Comparison of ENCODE assay signal across 1 cellular context in the genomic region with DNA sequence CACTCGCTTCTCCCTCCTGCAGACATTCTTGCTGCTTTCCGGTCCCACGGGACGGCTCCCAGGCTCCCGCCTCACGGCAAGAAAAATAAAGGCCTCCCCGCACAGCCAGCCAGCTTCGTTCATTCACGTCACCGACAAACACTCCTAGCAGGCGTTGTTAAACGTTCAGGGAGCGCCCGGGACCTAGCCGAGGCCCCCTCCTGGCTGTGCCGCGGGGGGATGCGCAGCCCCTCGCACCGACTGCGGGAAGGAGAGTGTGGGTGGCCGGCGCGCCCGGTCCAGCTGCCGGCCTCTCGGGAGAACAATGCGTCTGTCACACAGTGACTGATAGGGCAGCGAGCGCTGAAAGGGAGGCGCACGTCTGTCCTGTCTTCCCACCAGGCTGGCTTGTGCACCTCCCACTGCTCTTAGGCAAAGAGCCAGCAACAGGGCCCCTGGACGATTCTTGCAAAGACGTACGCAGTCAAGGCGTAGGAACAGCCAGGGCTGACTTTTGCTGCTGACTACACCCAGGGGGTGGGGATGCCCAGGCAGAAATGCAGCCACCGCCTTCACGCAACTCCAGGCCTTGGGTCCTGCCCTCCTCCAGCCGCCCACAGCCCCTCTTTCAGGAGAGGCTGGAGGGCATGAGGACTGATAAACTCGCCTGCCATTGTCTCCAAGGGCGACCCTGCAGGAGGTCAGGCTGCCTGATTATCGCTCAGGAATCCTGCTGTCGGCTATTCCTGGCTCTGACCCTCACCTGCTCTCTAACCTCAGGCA.
A peak's percentile ranks its signal among the peaks of the same experiment; 100 is the strongest.
TF ChIP-seq lines count a peak whose summit lies in the region.

No MANE protein-coding gene starts in this region.

TF ChIP-seq in HEK293, 187 proteins besides CTCF, POLR2A, EP300 and RAD21 (continued from another document and continues in another):
- TF ChIP-seq ZNF426 (tag by site-specific recombination; IDR thresholded peaks at IDR 0.05) (no peak), ZNF658 (tag by site-specific recombination; IDR thresholded peaks at IDR 0.05) (no peak), ZNF621 (tag by site-specific recombination; IDR thresholded peaks at IDR 0.05) (no peak), GFI1B (tag by site-specific recombination; IDR thresholded peaks at IDR 0.05) (no peak), ZFP69B (tag by site-specific recombination; IDR thresholded peaks at IDR 0.05) (no peak; the same call in 1 of the 2 replicates), OVOL3 (tag by site-specific recombination; IDR thresholded peaks at IDR 0.05) (0 out of 2 replicates have a peak, but pooled peaks have one; percentile 10), ZNF394 (tag by site-specific recombination; IDR thresholded peaks at IDR 0.05; ENCODE audit: borderline replicate concordance) (peak; percentile 50; the same call in 1 of the 2 replicates), ZEB2 (tag by site-specific recombination; IDR thresholded peaks at IDR 0.05) (peak; percentile 77; the same call in 1 of the 2 replicates), KLF7 (tag by site-specific recombination; IDR thresholded peaks at IDR 0.05; ENCODE audit: borderline replicate concordance) (no peak), ZNF660 (tag by site-specific recombination; IDR thresholded peaks at IDR 0.05) (peak; percentile 48), ZNF221 (tag by site-specific recombination; IDR thresholded peaks at IDR 0.05; ENCODE audit: borderline replicate concordance) (no peak), ZNF654 (tag by site-specific recombination; IDR thresholded peaks at IDR 0.05; ENCODE audit: low read depth) (no peak), SCRT2 (tag by site-specific recombination; IDR thresholded peaks at IDR 0.05) (peak; percentile 93), ZNF214 (tag by site-specific recombination; IDR thresholded peaks at IDR 0.05; ENCODE audit: borderline replicate concordance) (no peak), IKZF3 (tag by site-specific recombination; IDR thresholded peaks at IDR 0.05) (peak; percentile 9; the same call in 1 of the 2 replicates), ZNF239 (tag by site-specific recombination; IDR thresholded peaks at IDR 0.05) (no peak), ZNF561 (tag by site-specific recombination; IDR thresholded peaks at IDR 0.05; ENCODE audit: borderline replicate concordance) (peak; percentile 74; the same call in 1 of the 2 replicates), ZNF24 (tag by site-specific recombination; IDR thresholded peaks at IDR 0.05) (no peak; the same call in 1 of the 2 replicates), ZNF529 (tag by site-specific recombination; IDR thresholded peaks at IDR 0.05; ENCODE audit: insufficient replicate concordance) (no peak), ZNF623 (tag by site-specific recombination; IDR thresholded peaks at IDR 0.05) (no peak), ZNF146 (tag by site-specific recombination; IDR thresholded peaks at IDR 0.05) (no peak), ZNF423 (tag by site-specific recombination; IDR thresholded peaks at IDR 0.05) (peak; percentile 69), ZNF19 (tag by site-specific recombination; IDR thresholded peaks at IDR 0.05; ENCODE audit: low read depth) (no peak), ZNF155 (tag by site-specific recombination; IDR thresholded peaks at IDR 0.05) (no peak), GLI4 (tag by site-specific recombination; IDR thresholded peaks at IDR 0.05) (peak; percentile 5; the same call in 1 of the 2 replicates), ZIC2 (tag by site-specific recombination; IDR thresholded peaks at IDR 0.05) (peak; percentile 96), ZFHX2 (tag by site-specific recombination; conservative IDR thresholded peaks at IDR 0.05) (peak; percentile 98), ZNF324 (tag by site-specific recombination; IDR thresholded peaks at IDR 0.05) (no peak)
- TF ChIP-seq, protein P1, sequence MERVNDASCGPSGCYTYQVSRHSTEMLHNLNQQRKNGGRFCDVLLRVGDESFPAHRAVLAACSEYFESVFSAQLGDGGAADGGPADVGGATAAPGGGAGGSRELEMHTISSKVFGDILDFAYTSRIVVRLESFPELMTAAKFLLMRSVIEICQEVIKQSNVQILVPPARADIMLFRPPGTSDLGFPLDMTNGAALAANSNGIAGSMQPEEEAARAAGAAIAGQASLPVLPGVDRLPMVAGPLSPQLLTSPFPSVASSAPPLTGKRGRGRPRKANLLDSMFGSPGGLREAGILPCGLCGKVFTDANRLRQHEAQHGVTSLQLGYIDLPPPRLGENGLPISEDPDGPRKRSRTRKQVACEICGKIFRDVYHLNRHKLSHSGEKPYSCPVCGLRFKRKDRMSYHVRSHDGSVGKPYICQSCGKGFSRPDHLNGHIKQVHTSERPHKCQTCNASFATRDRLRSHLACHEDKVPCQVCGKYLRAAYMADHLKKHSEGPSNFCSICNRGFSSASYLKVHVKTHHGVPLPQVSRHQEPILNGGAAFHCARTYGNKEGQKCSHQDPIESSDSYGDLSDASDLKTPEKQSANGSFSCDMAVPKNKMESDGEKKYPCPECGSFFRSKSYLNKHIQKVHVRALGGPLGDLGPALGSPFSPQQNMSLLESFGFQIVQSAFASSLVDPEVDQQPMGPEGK (tag by site-specific recombination; IDR thresholded peaks at IDR 0.05) = peak; percentile 77
- TF ChIP-seq, protein P2, sequence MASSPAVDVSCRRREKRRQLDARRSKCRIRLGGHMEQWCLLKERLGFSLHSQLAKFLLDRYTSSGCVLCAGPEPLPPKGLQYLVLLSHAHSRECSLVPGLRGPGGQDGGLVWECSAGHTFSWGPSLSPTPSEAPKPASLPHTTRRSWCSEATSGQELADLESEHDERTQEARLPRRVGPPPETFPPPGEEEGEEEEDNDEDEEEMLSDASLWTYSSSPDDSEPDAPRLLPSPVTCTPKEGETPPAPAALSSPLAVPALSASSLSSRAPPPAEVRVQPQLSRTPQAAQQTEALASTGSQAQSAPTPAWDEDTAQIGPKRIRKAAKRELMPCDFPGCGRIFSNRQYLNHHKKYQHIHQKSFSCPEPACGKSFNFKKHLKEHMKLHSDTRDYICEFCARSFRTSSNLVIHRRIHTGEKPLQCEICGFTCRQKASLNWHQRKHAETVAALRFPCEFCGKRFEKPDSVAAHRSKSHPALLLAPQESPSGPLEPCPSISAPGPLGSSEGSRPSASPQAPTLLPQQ (tag by site-specific recombination; IDR thresholded peaks at IDR 0.05) = peak; percentile 81
- TF ChIP-seq, protein P3, sequence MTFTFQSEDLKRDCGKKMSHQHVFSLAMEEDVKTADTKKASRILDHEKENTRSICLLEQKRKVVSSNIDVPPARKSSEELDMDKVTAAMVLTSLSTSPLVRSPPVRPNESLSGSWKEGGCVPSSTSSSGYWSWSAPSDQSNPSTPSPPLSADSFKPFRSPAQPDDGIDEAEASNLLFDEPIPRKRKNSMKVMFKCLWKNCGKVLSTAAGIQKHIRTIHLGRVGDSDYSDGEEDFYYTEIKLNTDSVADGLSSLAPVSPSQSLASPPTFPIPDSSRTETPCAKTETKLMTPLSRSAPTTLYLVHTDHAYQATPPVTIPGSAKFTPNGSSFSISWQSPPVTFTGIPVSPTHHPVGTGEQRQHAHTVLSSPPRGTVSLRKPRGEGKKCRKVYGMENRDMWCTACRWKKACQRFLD (tag by site-specific recombination; IDR thresholded peaks at IDR 0.05) = no peak
- TF ChIP-seq, protein P4, sequence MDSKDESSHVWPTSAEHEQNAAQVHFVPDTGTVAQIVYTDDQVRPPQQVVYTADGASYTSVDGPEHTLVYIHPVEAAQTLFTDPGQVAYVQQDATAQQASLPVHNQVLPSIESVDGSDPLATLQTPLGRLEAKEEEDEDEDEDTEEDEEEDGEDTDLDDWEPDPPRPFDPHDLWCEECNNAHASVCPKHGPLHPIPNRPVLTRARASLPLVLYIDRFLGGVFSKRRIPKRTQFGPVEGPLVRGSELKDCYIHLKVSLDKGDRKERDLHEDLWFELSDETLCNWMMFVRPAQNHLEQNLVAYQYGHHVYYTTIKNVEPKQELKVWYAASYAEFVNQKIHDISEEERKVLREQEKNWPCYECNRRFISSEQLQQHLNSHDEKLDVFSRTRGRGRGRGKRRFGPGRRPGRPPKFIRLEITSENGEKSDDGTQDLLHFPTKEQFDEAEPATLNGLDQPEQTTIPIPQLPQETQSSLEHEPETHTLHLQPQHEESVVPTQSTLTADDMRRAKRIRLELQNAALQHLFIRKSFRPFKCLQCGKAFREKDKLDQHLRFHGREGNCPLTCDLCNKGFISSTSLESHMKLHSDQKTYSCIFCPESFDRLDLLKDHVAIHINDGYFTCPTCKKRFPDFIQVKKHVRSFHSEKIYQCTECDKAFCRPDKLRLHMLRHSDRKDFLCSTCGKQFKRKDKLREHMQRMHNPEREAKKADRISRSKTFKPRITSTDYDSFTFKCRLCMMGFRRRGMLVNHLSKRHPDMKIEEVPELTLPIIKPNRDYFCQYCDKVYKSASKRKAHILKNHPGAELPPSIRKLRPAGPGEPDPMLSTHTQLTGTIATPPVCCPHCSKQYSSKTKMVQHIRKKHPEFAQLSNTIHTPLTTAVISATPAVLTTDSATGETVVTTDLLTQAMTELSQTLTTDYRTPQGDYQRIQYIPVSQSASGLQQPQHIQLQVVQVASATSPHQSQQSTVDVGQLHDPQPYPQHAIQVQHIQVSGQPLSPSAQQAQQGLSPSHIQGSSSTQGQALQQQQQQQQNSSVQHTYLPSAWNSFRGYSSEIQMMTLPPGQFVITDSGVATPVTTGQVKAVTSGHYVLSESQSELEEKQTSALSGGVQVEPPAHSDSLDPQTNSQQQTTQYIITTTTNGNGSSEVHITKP (tag by site-specific recombination; IDR thresholded peaks at IDR 0.05) = peak; percentile 27; the same call in 1 of the 2 replicates
- TF ChIP-seq, protein P5, sequence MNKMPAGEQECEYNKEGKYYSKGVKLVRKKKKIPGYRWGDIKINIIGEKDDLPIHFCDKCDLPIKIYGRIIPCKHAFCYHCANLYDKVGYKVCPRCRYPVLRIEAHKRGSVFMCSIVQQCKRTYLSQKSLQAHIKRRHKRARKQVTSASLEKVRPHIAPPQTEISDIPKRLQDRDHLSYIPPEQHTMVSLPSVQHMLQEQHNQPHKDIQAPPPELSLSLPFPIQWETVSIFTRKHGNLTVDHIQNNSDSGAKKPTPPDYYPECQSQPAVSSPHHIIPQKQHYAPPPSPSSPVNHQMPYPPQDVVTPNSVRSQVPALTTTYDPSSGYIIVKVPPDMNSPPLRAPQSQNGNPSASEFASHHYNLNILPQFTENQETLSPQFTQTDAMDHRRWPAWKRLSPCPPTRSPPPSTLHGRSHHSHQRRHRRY (tag by site-specific recombination; IDR thresholded peaks at IDR 0.05) = no peak
- TF ChIP-seq, protein P6, sequence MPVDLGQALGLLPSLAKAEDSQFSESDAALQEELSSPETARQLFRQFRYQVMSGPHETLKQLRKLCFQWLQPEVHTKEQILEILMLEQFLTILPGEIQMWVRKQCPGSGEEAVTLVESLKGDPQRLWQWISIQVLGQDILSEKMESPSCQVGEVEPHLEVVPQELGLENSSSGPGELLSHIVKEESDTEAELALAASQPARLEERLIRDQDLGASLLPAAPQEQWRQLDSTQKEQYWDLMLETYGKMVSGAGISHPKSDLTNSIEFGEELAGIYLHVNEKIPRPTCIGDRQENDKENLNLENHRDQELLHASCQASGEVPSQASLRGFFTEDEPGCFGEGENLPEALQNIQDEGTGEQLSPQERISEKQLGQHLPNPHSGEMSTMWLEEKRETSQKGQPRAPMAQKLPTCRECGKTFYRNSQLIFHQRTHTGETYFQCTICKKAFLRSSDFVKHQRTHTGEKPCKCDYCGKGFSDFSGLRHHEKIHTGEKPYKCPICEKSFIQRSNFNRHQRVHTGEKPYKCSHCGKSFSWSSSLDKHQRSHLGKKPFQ (tag by site-specific recombination; IDR thresholded peaks at IDR 0.05) = peak; percentile 75
- TF ChIP-seq, protein P7, sequence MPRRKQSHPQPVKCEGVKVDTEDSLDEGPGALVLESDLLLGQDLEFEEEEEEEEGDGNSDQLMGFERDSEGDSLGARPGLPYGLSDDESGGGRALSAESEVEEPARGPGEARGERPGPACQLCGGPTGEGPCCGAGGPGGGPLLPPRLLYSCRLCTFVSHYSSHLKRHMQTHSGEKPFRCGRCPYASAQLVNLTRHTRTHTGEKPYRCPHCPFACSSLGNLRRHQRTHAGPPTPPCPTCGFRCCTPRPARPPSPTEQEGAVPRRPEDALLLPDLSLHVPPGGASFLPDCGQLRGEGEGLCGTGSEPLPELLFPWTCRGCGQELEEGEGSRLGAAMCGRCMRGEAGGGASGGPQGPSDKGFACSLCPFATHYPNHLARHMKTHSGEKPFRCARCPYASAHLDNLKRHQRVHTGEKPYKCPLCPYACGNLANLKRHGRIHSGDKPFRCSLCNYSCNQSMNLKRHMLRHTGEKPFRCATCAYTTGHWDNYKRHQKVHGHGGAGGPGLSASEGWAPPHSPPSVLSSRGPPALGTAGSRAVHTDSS (tag by site-specific recombination; IDR thresholded peaks at IDR 0.05) = no peak
- TF ChIP-seq, protein P8, sequence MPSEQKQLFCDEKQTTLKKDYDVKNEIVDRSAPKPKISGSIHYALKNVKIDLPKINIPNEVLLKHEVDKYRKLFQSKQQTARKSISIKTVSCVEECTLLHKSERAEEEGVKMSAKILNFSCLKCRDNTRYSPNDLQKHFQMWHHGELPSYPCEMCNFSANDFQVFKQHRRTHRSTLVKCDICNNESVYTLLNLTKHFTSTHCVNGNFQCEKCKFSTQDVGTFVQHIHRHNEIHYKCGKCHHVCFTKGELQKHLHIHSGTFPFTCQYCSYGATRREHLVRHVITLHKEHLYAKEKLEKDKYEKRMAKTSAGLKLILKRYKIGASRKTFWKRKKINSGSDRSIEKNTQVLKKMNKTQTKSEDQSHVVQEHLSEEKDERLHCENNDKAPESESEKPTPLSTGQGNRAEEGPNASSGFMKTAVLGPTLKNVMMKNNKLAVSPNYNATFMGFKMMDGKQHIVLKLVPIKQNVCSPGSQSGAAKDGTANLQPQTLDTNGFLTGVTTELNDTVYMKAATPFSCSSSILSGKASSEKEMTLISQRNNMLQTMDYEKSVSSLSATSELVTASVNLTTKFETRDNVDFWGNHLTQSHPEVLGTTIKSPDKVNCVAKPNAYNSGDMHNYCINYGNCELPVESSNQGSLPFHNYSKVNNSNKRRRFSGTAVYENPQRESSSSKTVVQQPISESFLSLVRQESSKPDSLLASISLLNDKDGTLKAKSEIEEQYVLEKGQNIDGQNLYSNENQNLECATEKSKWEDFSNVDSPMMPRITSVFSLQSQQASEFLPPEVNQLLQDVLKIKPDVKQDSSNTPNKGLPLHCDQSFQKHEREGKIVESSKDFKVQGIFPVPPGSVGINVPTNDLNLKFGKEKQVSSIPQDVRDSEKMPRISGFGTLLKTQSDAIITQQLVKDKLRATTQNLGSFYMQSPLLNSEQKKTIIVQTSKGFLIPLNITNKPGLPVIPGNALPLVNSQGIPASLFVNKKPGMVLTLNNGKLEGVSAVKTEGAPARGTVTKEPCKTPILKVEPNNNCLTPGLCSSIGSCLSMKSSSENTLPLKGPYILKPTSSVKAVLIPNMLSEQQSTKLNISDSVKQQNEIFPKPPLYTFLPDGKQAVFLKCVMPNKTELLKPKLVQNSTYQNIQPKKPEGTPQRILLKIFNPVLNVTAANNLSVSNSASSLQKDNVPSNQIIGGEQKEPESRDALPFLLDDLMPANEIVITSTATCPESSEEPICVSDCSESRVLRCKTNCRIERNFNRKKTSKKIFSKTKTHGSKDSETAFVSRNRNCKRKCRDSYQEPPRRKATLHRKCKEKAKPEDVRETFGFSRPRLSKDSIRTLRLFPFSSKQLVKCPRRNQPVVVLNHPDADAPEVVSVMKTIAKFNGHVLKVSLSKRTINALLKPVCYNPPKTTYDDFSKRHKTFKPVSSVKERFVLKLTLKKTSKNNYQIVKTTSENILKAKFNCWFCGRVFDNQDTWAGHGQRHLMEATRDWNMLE (tag by site-specific recombination; conservative IDR thresholded peaks at IDR 0.05; ENCODE audit: low read depth) = no peak
- TF ChIP-seq, protein P9, sequence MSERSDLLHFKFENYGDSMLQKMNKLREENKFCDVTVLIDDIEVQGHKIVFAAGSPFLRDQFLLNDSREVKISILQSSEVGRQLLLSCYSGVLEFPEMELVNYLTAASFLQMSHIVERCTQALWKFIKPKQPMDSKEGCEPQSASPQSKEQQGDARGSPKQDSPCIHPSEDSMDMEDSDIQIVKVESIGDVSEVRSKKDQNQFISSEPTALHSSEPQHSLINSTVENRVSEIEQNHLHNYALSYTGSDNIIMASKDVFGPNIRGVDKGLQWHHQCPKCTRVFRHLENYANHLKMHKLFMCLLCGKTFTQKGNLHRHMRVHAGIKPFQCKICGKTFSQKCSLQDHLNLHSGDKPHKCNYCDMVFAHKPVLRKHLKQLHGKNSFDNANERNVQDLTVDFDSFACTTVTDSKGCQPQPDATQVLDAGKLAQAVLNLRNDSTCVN (tag by site-specific recombination; optimal IDR thresholded peaks at IDR 0.05) = peak; percentile 62
